In genomic region chr6:41471064-41471895, GRCh38 we compare ENCODE assay signal across 20 cellular contexts.
A peak's percentile ranks its signal among the peaks of the same experiment; 100 is the strongest.
DNase-seq lines count a peak whose midpoint lies in the region; ATAC-seq and TF ChIP-seq lines count a peak whose summit lies in the region.
"Had no signal": no experiment of that assay in that cellular context is flagged by ENCODE, and none has a peak within 500 bp of the region (broad histone marks: within the 10 kb centered on the region; RNA-seq: fewer than 3 reads in every experiment).

No MANE protein-coding gene starts in this region.

- H3K36me3 ChIP-seq in iPS-15b (ENCODE audit: control insufficient read depth, insufficient read depth, low read length) (no peaks in the 10 kb centered on the region), skeletal muscle satellite cell (ENCODE audit: insufficient read depth, low read length) (no peaks in the 10 kb centered on the region)
- H3K36me3 ChIP-seq: colonic mucosa, tibial nerve had no signal

- peaks cover 91% of the 10 kb centered on the region for H3K27me3 Mint-ChIP-seq in Calu3 (ENCODE audit: unreplicated experiment)

- no peak for ATAC-seq in GM21423 (IDR thresholded peaks at IDR 0.05; ENCODE audit: unreplicated experiment)

- H3K4me1 ChIP-seq in iPS-15b (ENCODE audit: control insufficient read depth, insufficient read depth, low read length): peaks cover 16% of the 10 kb centered on the region
- peaks cover 9% of the 10 kb centered on the region for H3K4me1 ChIP-seq in skeletal muscle satellite cell (ENCODE audit: control insufficient read depth, insufficient read depth, low read length)

- no TSS peak for BruUV-seq in Calu3 (replicated peaks; lab: Mats Ljungman, UMichigan)

- H3K9me3 ChIP-seq in iPS-15b (ENCODE audit: control insufficient read depth, insufficient read depth, low read length) (no peaks in the 10 kb centered on the region), skeletal muscle satellite cell (replicated peaks; ENCODE audit: low read length) (no peaks in the 10 kb centered on the region)
- H3K9me3 ChIP-seq: colonic mucosa, psoas muscle, tibial nerve had no signal

- H3K27me3 ChIP-seq in iPS-15b (ENCODE audit: control insufficient read depth, insufficient read depth, low read length): peaks cover 96% of the 10 kb centered on the region
- peaks cover 86% of the 10 kb centered on the region for H3K27me3 ChIP-seq in skeletal muscle satellite cell (ENCODE audit: control insufficient read depth, insufficient read depth, low read length)

- intact Hi-C loops in Calu3 (cut with micrococcal nuclease; ENCODE audit: unreplicated experiment): no loop called here

- peak overlapping the region; percentile 61 for H3K4me3 Mint-ChIP-seq in Calu3 (ENCODE audit: low read depth, unreplicated experiment)
- H3K4me3 Mint-ChIP-seq: activated naive CD8-positive, alpha-beta T cell treated with anti-CD3 and anti-CD28 coated beads, Interleukin-2, amount 10 ng/mL, durations not matched to agents 7 days and 5 days had no signal

- DNase-seq in Calu3 (no peak), M059J (ENCODE audit: low read depth) (peak; percentile 21), NCI-H69 (lab: John Stamatoyannopoulos, UW) (no peak), D341Med (ENCODE audit: low spot score) (no peak)
- no peak for DNase-seq in effector CD8-positive, alpha-beta T cell (lab: John Stamatoyannopoulos, UW)
- DNase-seq: activated CD4-positive, alpha-beta T cell treated with anti-CD3 and anti-CD28 coated beads for 1 hour; activated naive CD8-positive, alpha-beta T cell treated with anti-CD3 and anti-CD28 coated beads, Interleukin-2, amount 10 ng/mL, durations not matched to agents 7 days and 5 days; colonic mucosa; GF-D8; hippocampal formation; Kasumi-1; NCI-H1105; NCI-H2081 treated with DMSO at 0.1 percent for 48 hours; NCI-H446 treated with DMSO at 0.1 percent for 48 hours had no signal

- no peaks in the 10 kb centered on the region for H3K36me3 Mint-ChIP-seq in Calu3 (ENCODE audit: insufficient read depth, unreplicated experiment)
- H3K36me3 Mint-ChIP-seq: activated naive CD8-positive, alpha-beta T cell treated with anti-CD3 and anti-CD28 coated beads, Interleukin-2, amount 10 ng/mL, durations not matched to agents 7 days and 5 days; brain had no signal

- H3K9ac ChIP-seq in iPS-15b (ENCODE audit: low read depth, low read length): no peak overlapping the region
- H3K9ac ChIP-seq in skeletal muscle satellite cell (ENCODE audit: low read depth, low read length): no peak overlapping the region

- H3K9me3 Mint-ChIP-seq in Calu3 (ENCODE audit: low read depth, unreplicated experiment): no peaks in the 10 kb centered on the region
- H3K9me3 Mint-ChIP-seq: activated naive CD8-positive, alpha-beta T cell treated with anti-CD3 and anti-CD28 coated beads, Interleukin-2, amount 10 ng/mL, durations not matched to agents 7 days and 5 days; brain had no signal

- CTCF ChIA-PET in Calu3 (lab: Charles Lee): interaction anchor here (0.7 kb wide), 1 partner anchor 121 kb away, joined by 3 read pairs; no protein-coding TSS in a partner anchor

- H3K4me1 Mint-ChIP-seq in Calu3 (ENCODE audit: low read depth, unreplicated experiment): peaks cover 10% of the 10 kb centered on the region

- H3K4me2 ChIP-seq in skeletal muscle satellite cell (ENCODE audit: low read length): peak overlapping the region; percentile 58

- H3K27ac Mint-ChIP-seq in Calu3 (ENCODE audit: unreplicated experiment): no peak overlapping the region
- H3K27ac Mint-ChIP-seq: activated naive CD8-positive, alpha-beta T cell treated with anti-CD3 and anti-CD28 coated beads, Interleukin-2, amount 10 ng/mL, durations not matched to agents 7 days and 5 days had no signal

- peak overlapping the region; percentile 54 for H3K4me3 ChIP-seq in iPS-15b (ENCODE audit: low read depth, low read length)
- H3K4me3 ChIP-seq in skeletal muscle satellite cell (ENCODE audit: low read length): no peak overlapping the region

- TF ChIP-seq CTCF in Calu3 (IDR thresholded peaks at IDR 0.05; ENCODE audit: unreplicated experiment): no peak
